In the genomic region with DNA sequence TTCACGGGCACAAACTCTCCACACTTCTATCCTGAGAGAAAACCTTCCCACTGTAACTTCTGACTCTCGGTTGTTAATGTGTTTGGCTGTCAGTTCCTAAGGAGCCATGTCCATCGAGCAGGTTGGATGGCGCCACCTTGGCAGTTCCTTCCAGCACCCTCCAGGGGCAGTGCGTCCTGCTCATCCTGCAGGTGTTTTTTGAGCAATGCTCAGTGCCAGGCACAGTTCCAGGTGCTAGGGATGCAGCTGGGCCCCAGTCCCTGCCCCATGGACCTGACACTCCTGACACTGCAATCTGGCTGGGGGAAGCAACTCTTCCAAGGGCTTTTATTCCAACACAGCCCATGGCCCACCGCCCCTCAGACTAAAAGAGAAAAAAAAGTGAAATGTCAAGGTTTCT, we compare ENCODE assay signal across 23 cellular contexts.
"Had no signal": no experiment of that assay in that cellular context is flagged by ENCODE, and none has a peak within 500 bp of the region (broad histone marks: within the 10 kb centered on the region; RNA-seq: fewer than 3 reads in every experiment).

No MANE protein-coding gene starts in this region.

- H3K27ac ChIP-seq: adrenal gland, ascending aorta, brain microvascular endothelial cell, foreskin keratinocyte, lower lobe of right lung, spleen, thoracic aorta had no signal

- H3K4me3 ChIP-seq: adrenal gland, ascending aorta, lower lobe of right lung, mucosa of descending colon, spleen, thoracic aorta had no signal

- H3K4me1 ChIP-seq: adrenal gland, ascending aorta, foreskin keratinocyte, lower lobe of right lung, spleen had no signal

- ATAC-seq: activated naive CD4-positive, alpha-beta T cell treated with anti-CD3 and anti-CD28 coated beads, Interleukin-2, amount 50 U/mL, for 72 hours; activated T-helper 17 cell treated with anti-CD3 and anti-CD28 coated beads, Interleukin-2, amount 50 U/mL, for 72 hours; foreskin keratinocyte; left lobe of liver; lower lobe of right lung; mucosa of descending colon had no signal

- H3K4me3 Mint-ChIP-seq: activated T-helper 17 cell treated with anti-CD3 and anti-CD28 coated beads, Interleukin-2, amount 50 U/mL, for 72 hours; dendritic cell treated with granulocyte-macrophage colony-stimulating factor and Interleukin-4, amounts not matched to agents 40 ng/mL and 50 ng/mL, for 4 days; immature natural killer cell; nephron progenitor cell; T-helper 2 cell treated with Interferon-gamma antibody and Interleukin-4, amounts not matched to agents 5 μg/mL and 100 μg/mL, for 36 hours; type B pancreatic cell had no signal

- H3K9me3 ChIP-seq: adrenal gland, ascending aorta, lower lobe of right lung, mucosa of descending colon, spleen, thoracic aorta had no signal

- H3K36me3 Mint-ChIP-seq: activated naive CD4-positive, alpha-beta T cell treated with anti-CD3 and anti-CD28 coated beads, Interleukin-2, amount 50 U/mL, for 72 hours; immature natural killer cell; type B pancreatic cell had no signal

- DNase-seq: activated T-cell treated with anti-CD3 and anti-CD28 coated beads, Interleukin-2, amount 50 U/mL, for 1 hour; adrenal gland; brain microvascular endothelial cell; caudate nucleus; effector CD4-positive, alpha-beta T cell; foreskin keratinocyte; immature natural killer cell; lower lobe of right lung; mesendoderm; mucosa of descending colon; nephron progenitor cell; occipital lobe; spleen; stimulated activated CD4-positive, alpha-beta T cell treated with anti-CD3 and anti-CD28 coated beads, Interleukin-4, amount 100 ng/mL, for 1 hour; stimulated activated naive CD4-positive, alpha-beta T cell had no signal

- H3K27ac Mint-ChIP-seq: activated naive CD4-positive, alpha-beta T cell treated with anti-CD3 and anti-CD28 coated beads, Interleukin-2, amount 50 U/mL, for 72 hours; activated T-helper 17 cell treated with anti-CD3 and anti-CD28 coated beads, Interleukin-2, amount 50 U/mL, for 72 hours; dendritic cell treated with granulocyte-macrophage colony-stimulating factor and Interleukin-4, amounts not matched to agents 40 ng/mL and 50 ng/mL, for 4 days; immature natural killer cell; nephron progenitor cell; T-helper 2 cell treated with Interferon-gamma antibody and Interleukin-4, amounts not matched to agents 5 μg/mL and 100 μg/mL, for 36 hours; type B pancreatic cell had no signal

- H3K27me3 ChIP-seq: adrenal gland, ascending aorta, brain microvascular endothelial cell, foreskin keratinocyte had no signal

- H3K36me3 ChIP-seq: adrenal gland, ascending aorta, brain microvascular endothelial cell, lower lobe of right lung, spleen, thoracic aorta had no signal

- H3K9me3 Mint-ChIP-seq: activated T-helper 17 cell treated with anti-CD3 and anti-CD28 coated beads, Interleukin-2, amount 50 U/mL, for 72 hours; dendritic cell treated with granulocyte-macrophage colony-stimulating factor and Interleukin-4, amounts not matched to agents 40 ng/mL and 50 ng/mL, for 4 days; immature natural killer cell; nephron progenitor cell; T-helper 2 cell treated with Interferon-gamma antibody and Interleukin-4, amounts not matched to agents 5 μg/mL and 100 μg/mL, for 36 hours; type B pancreatic cell had no signal

- H3K4me1 Mint-ChIP-seq: activated T-helper 17 cell treated with anti-CD3 and anti-CD28 coated beads, Interleukin-2, amount 50 U/mL, for 72 hours; immature natural killer cell had no signal
